ENCODE assay signal across 19 cellular contexts in the genomic region with DNA sequence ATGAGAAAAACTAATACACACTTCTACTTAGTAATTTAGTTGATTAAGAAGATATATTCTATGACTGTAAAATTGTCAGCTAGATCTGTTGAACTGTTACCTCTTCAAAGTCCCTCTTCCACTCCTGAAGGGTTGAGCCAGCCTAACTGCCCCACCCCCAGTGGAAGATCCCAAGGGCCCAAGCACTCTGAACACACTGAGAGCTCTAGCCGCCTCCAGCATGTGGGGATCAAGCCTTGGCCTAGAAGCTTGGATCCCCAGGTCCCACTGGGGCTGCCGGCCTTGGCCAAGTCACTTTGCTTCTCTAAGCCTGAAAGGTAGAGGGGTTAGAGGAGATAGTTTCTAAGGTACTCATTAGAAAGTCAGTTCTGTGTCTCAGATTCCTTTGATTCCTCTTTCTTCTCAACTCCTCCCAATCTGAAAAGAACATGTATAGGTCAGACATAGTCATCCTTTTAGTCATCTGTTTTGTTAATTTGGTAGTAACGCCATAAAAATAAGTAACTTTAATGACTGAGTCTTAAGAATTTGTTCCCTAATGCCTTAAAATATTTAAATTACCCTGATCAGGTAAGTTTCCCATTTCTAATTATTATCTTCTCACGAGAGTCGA. TPM values are rescaled to one million over a fixed set of nuclear protein-coding genes. Genes with fewer than 3 reads are reported as not detected.
DNase-seq lines count a peak whose midpoint lies in the region; ATAC-seq and TF ChIP-seq lines count a peak whose summit lies in the region.
"Had no signal": no experiment of that assay in that cellular context is flagged by ENCODE, and none has a peak within 500 bp of the region (broad histone marks: within the 10 kb centered on the region; RNA-seq: fewer than 3 reads in every experiment).

No MANE protein-coding gene starts in this region.

- H3K9me3 ChIP-seq in IMR-90 (ENCODE audit: control insufficient read depth, insufficient read depth, low read length) (no peaks in the 10 kb centered on the region), osteoblast (ENCODE audit: low read depth, low read length) (no peaks in the 10 kb centered on the region)
- H3K9me3 ChIP-seq: A549, BLaER1 had no signal

- H3K36me3 ChIP-seq in ACC112 (ENCODE audit: insufficient read depth, low read length) (peaks cover 13% of the 10 kb centered on the region; the same call in 1 of the 2 replicates), IMR-90 (ENCODE audit: control insufficient read depth, insufficient read depth, low read length) (peaks cover 11% of the 10 kb centered on the region), osteoblast (ENCODE audit: insufficient read depth, low read length) (peaks cover 32% of the 10 kb centered on the region)

- TF ChIP-seq POLR2A in IMR-90 (IDR thresholded peaks at IDR 0.05; ENCODE audit: low read depth, low read length) (no peak), erythroblast (IDR thresholded peaks at IDR 0.05; ENCODE audit: low read length) (no peak)

- peak overlapping the region; percentile 96 for H2BK120ac ChIP-seq in IMR-90 (ENCODE audit: low read depth, low read length)

- in situ Hi-C loops in IMR-90 (cut with MboI; ENCODE audit: low sequenced_read_pairs): no loop called here

- TF ChIP-seq RAD21 in IMR-90 (IDR thresholded peaks at IDR 0.05; ENCODE audit: low read length): no peak

- H2BK15ac ChIP-seq in IMR-90 (ENCODE audit: low read depth, low read length): peak overlapping the region; percentile 91; the same call in 2 of the 3 replicates

- H4K91ac ChIP-seq in IMR-90 (ENCODE audit: insufficient read depth, low read depth, low read length): peak overlapping the region; percentile 97

- H3K79me2 ChIP-seq in ACC112 (ENCODE audit: control insufficient read depth, insufficient read depth, low read length, unreplicated experiment) (peaks cover 29% of the 10 kb centered on the region), osteoblast (ENCODE audit: insufficient read depth, low read length) (peaks cover 37% of the 10 kb centered on the region)

- peak overlapping the region; percentile 57 for H2AK5ac ChIP-seq in IMR-90 (ENCODE audit: low read depth, low read length)

- ATAC-seq in IMR-90 (ENCODE audit: low read depth): peak; percentile 75
- ATAC-seq: A549 had no signal

- no CpG with 5 or more reads among the region's 5 CpGs for WGBS in IMR-90 (ENCODE audit: extremely low coverage in 2 of 2, insufficient read length in 1 of 2), 2 experiments

- no peaks in the 10 kb centered on the region for H4K20me1 ChIP-seq in IMR-90 (ENCODE audit: insufficient read depth, low read length)
- no peaks in the 10 kb centered on the region for H4K20me1 ChIP-seq in osteoblast (ENCODE audit: insufficient read depth, low read length)
- H4K20me1 ChIP-seq: BLaER1 had no signal

- CTCF ChIA-PET in IMR-90 (lab: Yijun Ruan, JAX): no interaction called here

- H3K4me3 ChIP-seq in ACC112 (ENCODE audit: low read depth, low read length): no peak overlapping the region
- H3K4me3 ChIP-seq in IMR-90 (ENCODE audit: insufficient read depth, low read depth, low read length): no peak overlapping the region
- no peak overlapping the region for H3K4me3 ChIP-seq in osteoblast (ENCODE audit: insufficient read depth, low read length)
- H3K4me3 ChIP-seq: A549, BLaER1 had no signal

- peak overlapping the region; percentile 85; the same call in 1 of the 2 replicates for H3K23ac ChIP-seq in IMR-90 (ENCODE audit: low read depth, low read length)

- no peak for TF ChIP-seq CTCF in IMR-90 (conservative IDR thresholded peaks at IDR 0.05; ENCODE audit: low read depth, low read length)
- TF ChIP-seq CTCF in osteoblast (IDR thresholded peaks at IDR 0.05; ENCODE audit: extremely low read depth, low read depth, low read length): no peak

- H3K9me1 ChIP-seq in IMR-90 (ENCODE audit: insufficient read depth, low read length): peaks cover 14% of the 10 kb centered on the region

- H2BK5ac ChIP-seq in IMR-90 (ENCODE audit: low read depth, low read length, poor library complexity, severe bottlenecking): peak overlapping the region; percentile 96

- peak overlapping the region; percentile 27; the same call in 1 of the 2 replicates for H3K4me2 ChIP-seq in IMR-90 (ENCODE audit: low read depth, low read length)
- peak overlapping the region; percentile 22 for H3K4me2 ChIP-seq in osteoblast (ENCODE audit: insufficient read depth, low read length)
- H3K4me2 ChIP-seq: A549, BLaER1 had no signal

- dilution Hi-C loops in IMR-90 (cut with HindIII; ENCODE audit: low sequenced_read_pairs, unreplicated experiment): no loop called here

- H2BK20ac ChIP-seq in IMR-90 (ENCODE audit: low read depth, low read length): peak overlapping the region; percentile 95

- no TSS peak for BruUV-seq in IMR-90 (replicated peaks; lab: Mats Ljungman, UMichigan)

- H3K14ac ChIP-seq in IMR-90 (replicated peaks; ENCODE audit: low read depth, low read length): peak overlapping the region; percentile 87; the same call in 1 of the 2 replicates

- H3K9ac ChIP-seq in IMR-90 (ENCODE audit: low read depth, low read length): no peak overlapping the region
- H3K9ac ChIP-seq: BLaER1 had no signal

- no peaks in the 10 kb centered on the region for H3K27me3 ChIP-seq in ACC112 (ENCODE audit: insufficient read depth, low read length)
- no peaks in the 10 kb centered on the region for H3K27me3 ChIP-seq in IMR-90 (ENCODE audit: control insufficient read depth, insufficient read depth, low read length)
- H3K27me3 ChIP-seq in osteoblast (ENCODE audit: insufficient read depth, low read length): no peaks in the 10 kb centered on the region
- H3K27me3 ChIP-seq: BLaER1 had no signal

- DNase-seq in EH (ENCODE audit: low read depth): peak; percentile 66
- DNase-seq in IMR-90: peak; percentile 36
- DNase-seq in osteoblast (ENCODE audit: insufficient read length, low spot score, missing footprints): peak; percentile 84
- DNase-seq in NCI-H774 (lab: John Stamatoyannopoulos, UW): no peak
- DNase-seq in NCI-H2196 treated with DMSO at 0.1 percent for 48 hours (lab: John Stamatoyannopoulos, UW; ENCODE audit: unreplicated experiment): no peak
- DNase-seq in erythroblast (lab: John Stamatoyannopoulos, UW): no peak
- DNase-seq: CD4-positive, alpha-beta T cell; COR-L47; DMS79 treated with DMSO at 0.1 percent for 48 hours; GOT3; MV-4-11; NCI-H1694; NCI-H2081; NCI-H2171; NCI-H524 treated with DMSO at 0.1 percent for 48 hours; Right ventricle myocardium superior had no signal

- H2AK9ac ChIP-seq in IMR-90 (replicated peaks; ENCODE audit: low read depth, low read length, poor library complexity): peak overlapping the region; percentile 88

- POLR2A ChIA-PET in IMR-90 (lab: Charles Lee; ENCODE audit: unreplicated experiment): no interaction called here

- H3K56ac ChIP-seq in IMR-90 (ENCODE audit: extremely low read depth, insufficient read depth, low read length): no peak overlapping the region

- intact Hi-C loops in IMR-90 (cut with micrococcal nuclease): no loop called here

- peaks cover 37% of the 10 kb centered on the region for H3K4me1 ChIP-seq in ACC112 (ENCODE audit: control insufficient read depth, insufficient read depth, low read length, unreplicated experiment)
- H3K4me1 ChIP-seq in IMR-90 (ENCODE audit: control insufficient read depth, insufficient read depth, low read length): peaks cover 10% of the 10 kb centered on the region
- peaks cover 26% of the 10 kb centered on the region for H3K4me1 ChIP-seq in osteoblast (ENCODE audit: insufficient read depth, low read length)

- peak overlapping the region; percentile 66; the same call in 1 of the 2 replicates for H3K18ac ChIP-seq in IMR-90 (ENCODE audit: low read depth, low read length)

- H2AFZ ChIP-seq in ACC112 (ENCODE audit: low read length, unreplicated experiment): no peak overlapping the region
- peak overlapping the region; percentile 81 for H2AFZ ChIP-seq in IMR-90 (replicated peaks; ENCODE audit: low read length, poor library complexity)
- peak overlapping the region; percentile 69 for H2AFZ ChIP-seq in osteoblast (ENCODE audit: low read length)

- H3K4ac ChIP-seq in IMR-90 (ENCODE audit: low read depth, low read length): peak overlapping the region; percentile 97

- H4K5ac ChIP-seq in IMR-90 (ENCODE audit: low read depth, low read length): peak overlapping the region; percentile 69; the same call in 1 of the 2 replicates

- H3K79me1 ChIP-seq in IMR-90 (ENCODE audit: low read depth in 1 of 2, low read length in 2 of 2): peaks cover 23 to 47% of the 10 kb centered on the region in 2 experiments

- H3K27ac ChIP-seq in ACC112 (ENCODE audit: low read depth, low read length) (peak overlapping the region; percentile 49), IMR-90 (ENCODE audit: insufficient read depth, low read length) (peak overlapping the region; percentile 55), osteoblast (ENCODE audit: low read depth, low read length) (peak overlapping the region; percentile 62)
- H3K27ac ChIP-seq: A549, BLaER1 had no signal

- peak overlapping the region; percentile 77 to 92 for H4K8ac ChIP-seq in IMR-90 (ENCODE audit: low read depth in 2 of 2, low read length in 2 of 2)

TF ChIP-seq in IMR-90, 13 proteins besides CTCF, POLR2A, EP300 and RAD21 (continues in another document):
- TF ChIP-seq RCOR1 (IDR thresholded peaks at IDR 0.05; ENCODE audit: insufficient replicate concordance, low read length) (no peak), CHD1 (IDR thresholded peaks at IDR 0.05; ENCODE audit: low read depth, low read length) (no peak), MXI1 (IDR thresholded peaks at IDR 0.05; ENCODE audit: borderline replicate concordance, low read depth, low read length) (no peak), SMC3 (IDR thresholded peaks at IDR 0.05; ENCODE audit: low read depth, low read length) (no peak), CEBPB (IDR thresholded peaks at IDR 0.05; ENCODE audit: low read depth, low read length) (no peak), MAZ (IDR thresholded peaks at IDR 0.05; ENCODE audit: borderline replicate concordance, low read depth, low read length) (no peak), NFE2L2 (IDR thresholded peaks at IDR 0.05; ENCODE audit: low read depth, low read length) (no peak)

RNA-seq across cellular contexts. Expression of a gene that starts 5.6 kb away (rescaled TPM):
- total RNA-seq in IMR-90 (2012; rRNA removed) (64.5 and 72.8 TPM in 2 replicates), osteoblast (34.5 and 38.4 TPM in 2 replicates)
- 24.7 and 29.2 TPM in 2 replicates for polyA plus RNA-seq in IMR-90 (2012; rRNA removed)
- polyA plus RNA-seq in IMR-90 (2012; cell fraction: cytosol; rRNA removed): 3.7 and 6.6 TPM in 2 replicates
- polyA plus RNA-seq in IMR-90 (2012; cell fraction: nucleus; rRNA removed; ENCODE audit: low replicate concordance): 2.8 and 28.8 TPM in 2 replicates

RNA-seq across cellular contexts. Expression of a gene that starts 5.7 kb away (rescaled TPM):
- total RNA-seq in IMR-90 (2012; rRNA removed) (48.6 and 61.1 TPM in 2 replicates), osteoblast (30.8 and 32.4 TPM in 2 replicates)
- polyA plus RNA-seq in IMR-90 (2012; rRNA removed): 88.1 and 93.9 TPM in 2 replicates
- 28.5 and 49.7 TPM in 2 replicates for polyA plus RNA-seq in IMR-90 (2012; cell fraction: cytosol; rRNA removed)
- polyA plus RNA-seq in IMR-90 (2012; cell fraction: nucleus; rRNA removed; ENCODE audit: low replicate concordance): 30.7 and 134 TPM in 2 replicates

RNA-seq across cellular contexts. Expression of a gene that starts 45.3 kb away (rescaled TPM):
- total RNA-seq in IMR-90 (2012; rRNA removed) (58.6 and 89.8 TPM in 2 replicates), osteoblast (52.1 and 56.6 TPM in 2 replicates)
- polyA plus RNA-seq in IMR-90 (2012; rRNA removed): 74.3 and 84.5 TPM in 2 replicates
- 35.1 and 39.0 TPM in 2 replicates for polyA plus RNA-seq in IMR-90 (2012; cell fraction: cytosol; rRNA removed)
- 9.4 and 49.6 TPM in 2 replicates for polyA plus RNA-seq in IMR-90 (2012; cell fraction: nucleus; rRNA removed; ENCODE audit: low replicate concordance)

Comparison
In these comparisons a context has a peak if more than half of its experiments do, and no peak if none do; other contexts are left out.
1. DNase-seq: peak in EH (single experiment), IMR-90 (single experiment) and osteoblast (single experiment); none in NCI-H774 (single experiment), NCI-H2196 treated with DMSO at 0.1 percent for 48 hours (single experiment) and erythroblast (0 of 2).
2. Peak in every context shown above with its lines, with median percentiles within 50 percentile points of each other: H3K27ac ChIP-seq.